18 cellular contexts compared by ENCODE assay signal in genomic region chr2:240918258-240919091, GRCh38. TPM values are rescaled to one million over a fixed set of nuclear protein-coding genes. Genes with fewer than 3 reads are reported as not detected.
DNase-seq lines count a peak whose midpoint lies in the region; ATAC-seq, FAIRE-seq and TF ChIP-seq lines count a peak whose summit lies in the region.
"Had no signal": no experiment of that assay in that cellular context is flagged by ENCODE, and none has a peak within 500 bp of the region (broad histone marks: within the 10 kb centered on the region; RNA-seq: fewer than 3 reads in every experiment).

No MANE protein-coding gene starts in this region.

- no peaks in the 10 kb centered on the region for H3K27me3 Mint-ChIP-seq in natural killer cell treated with Interleukin-12 subunit alpha and Interleukin-12 subunit beta and Interleukin-15 and Interleukin-18, amount 100 ng/mL, for 72 hours
- H3K27me3 Mint-ChIP-seq in natural killer cell (ENCODE audit: low read depth in 2 of 2), result peaks cover 0 to 2% of the 10 kb centered on the region in 2 donors

- H3K36me3 ChIP-seq in lower lobe of right lung, result no peaks in the 10 kb centered on the region
- no peaks in the 10 kb centered on the region for H3K36me3 ChIP-seq in uterus
- H3K36me3 ChIP-seq: esophagus squamous epithelium, vagina had no signal

- no peaks in the 10 kb centered on the region for H3K36me3 Mint-ChIP-seq in natural killer cell treated with Interleukin-12 subunit alpha and Interleukin-12 subunit beta and Interleukin-15 and Interleukin-18, amount 100 ng/mL, for 72 hours
- no peaks in the 10 kb centered on the region for H3K36me3 Mint-ChIP-seq in natural killer cell
- H3K36me3 Mint-ChIP-seq: memory B cell had no signal

- H3K4me3 ChIP-seq in lower lobe of right lung (no peak overlapping the region), uterus (no peak overlapping the region)
- H3K4me3 ChIP-seq: esophagus squamous epithelium, vagina had no signal

- intact Hi-C loops in natural killer cell (cut with micrococcal nuclease), result no loop called here
- intact Hi-C loops in lower lobe of right lung (cut with DNase I), result no loop called here
- intact Hi-C loops in uterus (cut with DNase I; ENCODE audit: low total_unique reads), result no loop called here

- H3K9me3 Mint-ChIP-seq in natural killer cell treated with Interleukin-12 subunit alpha and Interleukin-12 subunit beta and Interleukin-15 and Interleukin-18, amount 100 ng/mL, for 72 hours, result no peaks in the 10 kb centered on the region
- H3K9me3 Mint-ChIP-seq in natural killer cell, result no peaks in the 10 kb centered on the region
- H3K9me3 Mint-ChIP-seq: activated CD8-positive, alpha-beta T cell treated with anti-CD3 and anti-CD28 coated beads for 36 hours; memory B cell had no signal

- TF ChIP-seq POLR2A in uterus (IDR thresholded peaks at IDR 0.05), result no peak
- no peak for TF ChIP-seq POLR2A in GM12891 (IDR thresholded peaks at IDR 0.05; ENCODE audit: low read depth, low read length)

- peak overlapping the region; percentile 11 for H3K27ac ChIP-seq in lower lobe of right lung
- H3K27ac ChIP-seq in uterus, result no peak overlapping the region
- H3K27ac ChIP-seq: vagina had no signal

- H3K4me1 ChIP-seq in lower lobe of right lung (peaks cover 41% of the 10 kb centered on the region), uterus (peaks cover 0 to 12% of the 10 kb centered on the region in 2 donors)

- H3K27ac Mint-ChIP-seq in natural killer cell treated with Interleukin-12 subunit alpha and Interleukin-12 subunit beta and Interleukin-15 and Interleukin-18, amount 100 ng/mL, for 72 hours, result no peak overlapping the region
- no peak overlapping the region for H3K27ac Mint-ChIP-seq in natural killer cell
- H3K27ac Mint-ChIP-seq: activated CD8-positive, alpha-beta T cell treated with anti-CD3 and anti-CD28 coated beads for 36 hours; memory B cell had no signal

- H3K9me3 ChIP-seq in lower lobe of right lung (no peaks in the 10 kb centered on the region), uterus (no peaks in the 10 kb centered on the region)
- H3K9me3 ChIP-seq: esophagus squamous epithelium, vagina had no signal

- TF ChIP-seq CTCF in natural killer cell (IDR thresholded peaks at IDR 0.05) (no peak), lower lobe of right lung (IDR thresholded peaks at IDR 0.05) (no peak), uterus (IDR thresholded peaks at IDR 0.05) (no peak)

- no peak overlapping the region for H3K4me3 Mint-ChIP-seq in natural killer cell treated with Interleukin-12 subunit alpha and Interleukin-12 subunit beta and Interleukin-15 and Interleukin-18, amount 100 ng/mL, for 72 hours
- no peak overlapping the region for H3K4me3 Mint-ChIP-seq in natural killer cell
- H3K4me3 Mint-ChIP-seq: activated CD8-positive, alpha-beta T cell treated with anti-CD3 and anti-CD28 coated beads for 36 hours; memory B cell had no signal

- H3K4me1 Mint-ChIP-seq in natural killer cell treated with Interleukin-12 subunit alpha and Interleukin-12 subunit beta and Interleukin-15 and Interleukin-18, amount 100 ng/mL, for 72 hours (ENCODE audit: low read depth in 2 of 2), result no peaks in the 10 kb centered on the region
- no peaks in the 10 kb centered on the region for H3K4me1 Mint-ChIP-seq in natural killer cell
- H3K4me1 Mint-ChIP-seq: memory B cell had no signal

- H3K27me3 ChIP-seq in lower lobe of right lung (ENCODE audit: low read depth) (peaks cover 19% of the 10 kb centered on the region), uterus (no peaks in the 10 kb centered on the region)
- H3K27me3 ChIP-seq: vagina had no signal

- ATAC-seq in natural killer cell treated with Interleukin-12 subunit alpha and Interleukin-12 subunit beta and Interleukin-15 and Interleukin-18, amount 100 ng/mL, for 72 hours, result no peak
- no peak for ATAC-seq in natural killer cell
- no peak for ATAC-seq in lower lobe of right lung
- ATAC-seq: activated CD8-positive, alpha-beta T cell treated with anti-CD3 and anti-CD28 coated beads for 36 hours had no signal

- no peak for FAIRE-seq in GM12891 (lab: Jason Lieb, UNC)

- DNase-seq in natural killer cell treated with Interleukin-12 subunit alpha and Interleukin-12 subunit beta and Interleukin-15 and Interleukin-18, amount 100 ng/mL, for 72 hours (ENCODE audit: low spot score), result peak; percentile 58
- DNase-seq in natural killer cell (no peak), ecto neural progenitor cell (ENCODE audit: low spot score) (peak; percentile 43), lower lobe of right lung (peak; percentile 46), uterus (peak; percentile 14 to 15), AML-193 (lab: John Stamatoyannopoulos, UW) (no peak), retina (no peak), GM12891 (ENCODE audit: insufficient read length, low spot score) (no peak)
- DNase-seq: activated CD8-positive, alpha-beta T cell treated with anti-CD3 and anti-CD28 coated beads for 36 hours; DMS79 treated with DMSO at 0.1 percent for 48 hours; esophagus squamous epithelium; KBM-7; NCI-H1417 treated with DMSO at 0.1 percent for 48 hours; NCI-H510A treated with DMSO at 0.1 percent for 48 hours; T-helper 9 cell had no signal

TF ChIP-seq in GM12891, 5 proteins besides CTCF, POLR2A, EP300 and RAD21:
- TF ChIP-seq PAX5 (IDR thresholded peaks at IDR 0.05; ENCODE audit: insufficient read depth, low read length, severe bottlenecking) (no peak), SPI1 (IDR thresholded peaks at IDR 0.05; ENCODE audit: low read depth, low read length) (no peak), TAF1 (IDR thresholded peaks at IDR 0.05; ENCODE audit: low read depth, low read length) (no peak), POLR2AphosphoS5 (IDR thresholded peaks at IDR 0.05; ENCODE audit: low read depth, low read length) (no peak), POU2F2 (IDR thresholded peaks at IDR 0.05; ENCODE audit: low read depth, low read length) (no peak)

RNA-seq across cellular contexts. Expression of gene CROCC2, which starts 12.3 kb away (rescaled TPM):
- total RNA-seq in natural killer cell treated with Interleukin-12 subunit alpha and Interleukin-12 subunit beta and Interleukin-15 and Interleukin-18, amount 100 ng/mL, for 72 hours, result not detected
- total RNA-seq in natural killer cell (under 1 TPM in 1 of 3 donors, not detected in 2; 0.14 TPM), lower lobe of right lung (3.4 TPM), uterus (1 to 10 TPM in 2 of 4 donors, under 1 TPM in 1, not detected in 1; 0.79 to 2.6 (median 1.8) TPM)
- not detected for polyA plus RNA-seq in GM12891 (2012; ENCODE audit: low read depth, missing spikeins)
- total RNA-seq: activated CD8-positive, alpha-beta T cell treated with anti-CD3 and anti-CD28 coated beads for 36 hours; esophagus squamous epithelium; osteocyte had no signal

RNA-seq across cellular contexts. Expression of gene MAB21L4, which starts 22.5 kb away (rescaled TPM):
- total RNA-seq in natural killer cell treated with Interleukin-12 subunit alpha and Interleukin-12 subunit beta and Interleukin-15 and Interleukin-18, amount 100 ng/mL, for 72 hours, result not detected
- total RNA-seq in natural killer cell (not detected), lower lobe of right lung (17.0 TPM), uterus (under 1 TPM in 1 of 4 donors, not detected in 3; 0.97 TPM)
- polyA plus RNA-seq in GM12891 (2012; ENCODE audit: low read depth, missing spikeins), result not detected
- total RNA-seq: activated CD8-positive, alpha-beta T cell treated with anti-CD3 and anti-CD28 coated beads for 36 hours; osteocyte had no signal

RNA-seq across cellular contexts. Expression of gene AGXT, which starts 49.9 kb away (rescaled TPM):
- total RNA-seq in natural killer cell treated with Interleukin-12 subunit alpha and Interleukin-12 subunit beta and Interleukin-15 and Interleukin-18, amount 100 ng/mL, for 72 hours, result not detected
- total RNA-seq in natural killer cell (not detected), lower lobe of right lung (not detected), uterus (not detected)
- not detected for polyA plus RNA-seq in GM12891 (2012; ENCODE audit: low read depth, missing spikeins)
- total RNA-seq: activated CD8-positive, alpha-beta T cell treated with anti-CD3 and anti-CD28 coated beads for 36 hours; esophagus squamous epithelium; osteocyte; vagina had no signal

Comparison
In these comparisons a context has a peak if more than half of its experiments do, and no peak if none do; other contexts are left out.
1. DNase-seq: peak in natural killer cell treated with Interleukin-12 subunit alpha and Interleukin-12 subunit beta and Interleukin-15 and Interleukin-18, amount 100 ng/mL, for 72 hours (single experiment), ecto neural progenitor cell (single experiment), lower lobe of right lung (single experiment) and uterus (2 of 2); none in natural killer cell (single experiment), AML-193 (0 of 2), retina (single experiment) and GM12891 (single experiment).